Comparison of ENCODE assay signal across 1 cellular context in the genomic region with DNA sequence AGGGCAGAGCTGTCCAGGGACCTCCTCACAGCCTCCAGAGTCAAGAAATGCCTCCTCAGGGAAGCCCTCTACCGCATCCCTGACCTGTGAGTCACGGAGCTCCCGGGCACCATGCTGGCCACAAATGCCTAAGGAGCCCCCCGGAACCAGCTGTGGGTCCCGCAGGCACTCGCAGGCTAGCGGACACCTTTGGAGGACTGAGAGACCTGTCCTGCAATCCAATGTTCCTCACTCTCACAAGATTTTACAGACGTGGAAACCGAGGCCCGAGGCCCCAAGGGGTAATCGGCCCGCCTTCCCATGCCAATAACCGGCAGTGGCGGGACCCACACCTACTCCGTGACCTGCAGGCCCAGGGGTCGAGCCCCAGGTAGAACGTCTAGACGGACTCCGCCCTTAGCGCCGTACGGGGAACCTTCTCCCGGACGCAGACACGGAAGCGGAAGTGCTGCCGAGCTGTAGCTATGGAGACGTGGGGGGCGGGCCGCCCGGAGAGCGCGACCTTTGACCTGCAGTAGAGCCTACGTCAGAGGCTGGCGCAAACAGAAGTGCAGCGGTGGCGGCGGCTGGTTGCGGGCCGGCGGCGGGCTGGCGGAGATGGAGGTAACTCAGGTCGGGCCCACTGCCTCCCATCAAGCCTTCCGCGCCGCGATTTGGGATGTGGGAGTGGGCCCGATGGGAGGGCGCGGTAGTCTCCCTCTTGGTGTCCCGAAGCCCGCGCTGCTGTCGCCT.
TF ChIP-seq lines count a peak whose summit lies in the region.

A gene with protein sequence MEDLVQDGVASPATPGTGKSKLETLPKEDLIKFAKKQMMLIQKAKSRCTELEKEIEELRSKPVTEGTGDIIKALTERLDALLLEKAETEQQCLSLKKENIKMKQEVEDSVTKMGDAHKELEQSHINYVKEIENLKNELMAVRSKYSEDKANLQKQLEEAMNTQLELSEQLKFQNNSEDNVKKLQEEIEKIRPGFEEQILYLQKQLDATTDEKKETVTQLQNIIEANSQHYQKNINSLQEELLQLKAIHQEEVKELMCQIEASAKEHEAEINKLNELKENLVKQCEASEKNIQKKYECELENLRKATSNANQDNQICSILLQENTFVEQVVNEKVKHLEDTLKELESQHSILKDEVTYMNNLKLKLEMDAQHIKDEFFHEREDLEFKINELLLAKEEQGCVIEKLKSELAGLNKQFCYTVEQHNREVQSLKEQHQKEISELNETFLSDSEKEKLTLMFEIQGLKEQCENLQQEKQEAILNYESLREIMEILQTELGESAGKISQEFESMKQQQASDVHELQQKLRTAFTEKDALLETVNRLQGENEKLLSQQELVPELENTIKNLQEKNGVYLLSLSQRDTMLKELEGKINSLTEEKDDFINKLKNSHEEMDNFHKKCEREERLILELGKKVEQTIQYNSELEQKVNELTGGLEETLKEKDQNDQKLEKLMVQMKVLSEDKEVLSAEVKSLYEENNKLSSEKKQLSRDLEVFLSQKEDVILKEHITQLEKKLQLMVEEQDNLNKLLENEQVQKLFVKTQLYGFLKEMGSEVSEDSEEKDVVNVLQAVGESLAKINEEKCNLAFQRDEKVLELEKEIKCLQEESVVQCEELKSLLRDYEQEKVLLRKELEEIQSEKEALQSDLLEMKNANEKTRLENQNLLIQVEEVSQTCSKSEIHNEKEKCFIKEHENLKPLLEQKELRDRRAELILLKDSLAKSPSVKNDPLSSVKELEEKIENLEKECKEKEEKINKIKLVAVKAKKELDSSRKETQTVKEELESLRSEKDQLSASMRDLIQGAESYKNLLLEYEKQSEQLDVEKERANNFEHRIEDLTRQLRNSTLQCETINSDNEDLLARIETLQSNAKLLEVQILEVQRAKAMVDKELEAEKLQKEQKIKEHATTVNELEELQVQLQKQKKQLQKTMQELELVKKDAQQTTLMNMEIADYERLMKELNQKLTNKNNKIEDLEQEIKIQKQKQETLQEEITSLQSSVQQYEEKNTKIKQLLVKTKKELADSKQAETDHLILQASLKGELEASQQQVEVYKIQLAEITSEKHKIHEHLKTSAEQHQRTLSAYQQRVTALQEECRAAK (N-terminal part only) (plus strand): TSS at position 529 of the 732 bp plus-strand sequence. CDS start 69 bp downstream, at position 598.

TF ChIP-seq in HEK293, 187 proteins besides CTCF, POLR2A, EP300 and RAD21 (continued from another document and continues in another):
- TF ChIP-seq PRDM2 (tag by site-specific recombination; IDR thresholded peaks at IDR 0.05; ENCODE audit: borderline replicate concordance): no peak
- TF ChIP-seq OSR2 (tag by site-specific recombination; IDR thresholded peaks at IDR 0.05): peak; percentile 22; the same call in 1 of the 2 replicates
- TF ChIP-seq ZNF76 (tag by site-specific recombination; IDR thresholded peaks at IDR 0.05; ENCODE audit: borderline replicate concordance, low read depth): peak; percentile 72; the same call in 1 of the 2 replicates
- peak; percentile 49; the same call in 1 of the 2 replicates for TF ChIP-seq ZXDB (tag by site-specific recombination; IDR thresholded peaks at IDR 0.05)
- TF ChIP-seq ZBTB8A (tag by site-specific recombination; IDR thresholded peaks at IDR 0.05): 0 out of 2 replicates have a peak, but pooled peaks have one; percentile 4
- TF ChIP-seq ZNF324 (tag by site-specific recombination; IDR thresholded peaks at IDR 0.05): peak; percentile 38; the same call in 1 of the 2 replicates
- TF ChIP-seq, protein P1, sequence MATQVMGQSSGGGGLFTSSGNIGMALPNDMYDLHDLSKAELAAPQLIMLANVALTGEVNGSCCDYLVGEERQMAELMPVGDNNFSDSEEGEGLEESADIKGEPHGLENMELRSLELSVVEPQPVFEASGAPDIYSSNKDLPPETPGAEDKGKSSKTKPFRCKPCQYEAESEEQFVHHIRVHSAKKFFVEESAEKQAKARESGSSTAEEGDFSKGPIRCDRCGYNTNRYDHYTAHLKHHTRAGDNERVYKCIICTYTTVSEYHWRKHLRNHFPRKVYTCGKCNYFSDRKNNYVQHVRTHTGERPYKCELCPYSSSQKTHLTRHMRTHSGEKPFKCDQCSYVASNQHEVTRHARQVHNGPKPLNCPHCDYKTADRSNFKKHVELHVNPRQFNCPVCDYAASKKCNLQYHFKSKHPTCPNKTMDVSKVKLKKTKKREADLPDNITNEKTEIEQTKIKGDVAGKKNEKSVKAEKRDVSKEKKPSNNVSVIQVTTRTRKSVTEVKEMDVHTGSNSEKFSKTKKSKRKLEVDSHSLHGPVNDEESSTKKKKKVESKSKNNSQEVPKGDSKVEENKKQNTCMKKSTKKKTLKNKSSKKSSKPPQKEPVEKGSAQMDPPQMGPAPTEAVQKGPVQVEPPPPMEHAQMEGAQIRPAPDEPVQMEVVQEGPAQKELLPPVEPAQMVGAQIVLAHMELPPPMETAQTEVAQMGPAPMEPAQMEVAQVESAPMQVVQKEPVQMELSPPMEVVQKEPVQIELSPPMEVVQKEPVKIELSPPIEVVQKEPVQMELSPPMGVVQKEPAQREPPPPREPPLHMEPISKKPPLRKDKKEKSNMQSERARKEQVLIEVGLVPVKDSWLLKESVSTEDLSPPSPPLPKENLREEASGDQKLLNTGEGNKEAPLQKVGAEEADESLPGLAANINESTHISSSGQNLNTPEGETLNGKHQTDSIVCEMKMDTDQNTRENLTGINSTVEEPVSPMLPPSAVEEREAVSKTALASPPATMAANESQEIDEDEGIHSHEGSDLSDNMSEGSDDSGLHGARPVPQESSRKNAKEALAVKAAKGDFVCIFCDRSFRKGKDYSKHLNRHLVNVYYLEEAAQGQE (tag by site-specific recombination; IDR thresholded peaks at IDR 0.05): no peak
- TF ChIP-seq KLF8 (tag by site-specific recombination; IDR thresholded peaks at IDR 0.05): peak; percentile 65; the same call in 1 of the 2 replicates
- TF ChIP-seq ZNF138 (tag by site-specific recombination; IDR thresholded peaks at IDR 0.05; ENCODE audit: borderline replicate concordance): no peak
- TF ChIP-seq GFI1B (tag by site-specific recombination; IDR thresholded peaks at IDR 0.05): no peak
- TF ChIP-seq ZSCAN30 (tag by site-specific recombination; IDR thresholded peaks at IDR 0.05): peak; percentile 5; the same call in 1 of the 2 replicates
- TF ChIP-seq, protein P2, sequence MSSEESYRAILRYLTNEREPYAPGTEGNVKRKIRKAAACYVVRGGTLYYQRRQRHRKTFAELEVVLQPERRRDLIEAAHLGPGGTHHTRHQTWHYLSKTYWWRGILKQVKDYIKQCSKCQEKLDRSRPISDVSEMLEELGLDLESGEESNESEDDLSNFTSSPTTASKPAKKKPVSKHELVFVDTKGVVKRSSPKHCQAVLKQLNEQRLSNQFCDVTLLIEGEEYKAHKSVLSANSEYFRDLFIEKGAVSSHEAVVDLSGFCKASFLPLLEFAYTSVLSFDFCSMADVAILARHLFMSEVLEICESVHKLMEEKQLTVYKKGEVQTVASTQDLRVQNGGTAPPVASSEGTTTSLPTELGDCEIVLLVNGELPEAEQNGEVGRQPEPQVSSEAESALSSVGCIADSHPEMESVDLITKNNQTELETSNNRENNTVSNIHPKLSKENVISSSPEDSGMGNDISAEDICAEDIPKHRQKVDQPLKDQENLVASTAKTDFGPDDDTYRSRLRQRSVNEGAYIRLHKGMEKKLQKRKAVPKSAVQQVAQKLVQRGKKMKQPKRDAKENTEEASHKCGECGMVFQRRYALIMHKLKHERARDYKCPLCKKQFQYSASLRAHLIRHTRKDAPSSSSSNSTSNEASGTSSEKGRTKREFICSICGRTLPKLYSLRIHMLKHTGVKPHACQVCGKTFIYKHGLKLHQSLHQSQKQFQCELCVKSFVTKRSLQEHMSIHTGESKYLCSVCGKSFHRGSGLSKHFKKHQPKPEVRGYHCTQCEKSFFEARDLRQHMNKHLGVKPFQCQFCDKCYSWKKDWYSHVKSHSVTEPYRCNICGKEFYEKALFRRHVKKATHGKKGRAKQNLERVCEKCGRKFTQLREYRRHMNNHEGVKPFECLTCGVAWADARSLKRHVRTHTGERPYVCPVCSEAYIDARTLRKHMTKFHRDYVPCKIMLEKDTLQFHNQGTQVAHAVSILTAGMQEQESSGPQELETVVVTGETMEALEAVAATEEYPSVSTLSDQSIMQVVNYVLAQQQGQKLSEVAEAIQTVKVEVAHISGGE (tag by site-specific recombination; conservative IDR thresholded peaks at IDR 0.05; ENCODE audit: low read depth): peak; percentile 96
- peak; percentile 71 for TF ChIP-seq ZFP69B (tag by site-specific recombination; IDR thresholded peaks at IDR 0.05)
- no peak for TF ChIP-seq ZNF660 (tag by site-specific recombination; IDR thresholded peaks at IDR 0.05)
- peak; percentile 37; the same call in 1 of the 2 replicates for TF ChIP-seq ZNF843 (tag by site-specific recombination; IDR thresholded peaks at IDR 0.05)
- peak; percentile 95 for TF ChIP-seq ZNF335 (tag by site-specific recombination; conservative IDR thresholded peaks at IDR 0.05)
- TF ChIP-seq, protein P3, sequence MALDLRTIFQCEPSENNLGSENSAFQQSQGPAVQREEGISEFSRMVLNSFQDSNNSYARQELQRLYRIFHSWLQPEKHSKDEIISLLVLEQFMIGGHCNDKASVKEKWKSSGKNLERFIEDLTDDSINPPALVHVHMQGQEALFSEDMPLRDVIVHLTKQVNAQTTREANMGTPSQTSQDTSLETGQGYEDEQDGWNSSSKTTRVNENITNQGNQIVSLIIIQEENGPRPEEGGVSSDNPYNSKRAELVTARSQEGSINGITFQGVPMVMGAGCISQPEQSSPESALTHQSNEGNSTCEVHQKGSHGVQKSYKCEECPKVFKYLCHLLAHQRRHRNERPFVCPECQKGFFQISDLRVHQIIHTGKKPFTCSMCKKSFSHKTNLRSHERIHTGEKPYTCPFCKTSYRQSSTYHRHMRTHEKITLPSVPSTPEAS (tag by site-specific recombination; IDR thresholded peaks at IDR 0.05): no peak
- TF ChIP-seq ZBTB21 (tag by site-specific recombination; IDR thresholded peaks at IDR 0.05): peak; percentile 82
- TF ChIP-seq KLF1 (tag by site-specific recombination; IDR thresholded peaks at IDR 0.05): peak; percentile 75
- TF ChIP-seq ZNF600 (tag by site-specific recombination; IDR thresholded peaks at IDR 0.05): no peak
- peak; percentile 82 for TF ChIP-seq ZNF692 (tag by site-specific recombination; IDR thresholded peaks at IDR 0.05)
- peak; percentile 50 for TF ChIP-seq ZEB2 (tag by site-specific recombination; IDR thresholded peaks at IDR 0.05)
- TF ChIP-seq ZFP37 (tag by site-specific recombination; IDR thresholded peaks at IDR 0.05): 0 out of 2 replicates have a peak, but pooled peaks have one; percentile 21
- 0 out of 2 replicates have a peak, but pooled peaks have one; percentile 11 for TF ChIP-seq YY1 (tag by site-specific recombination; IDR thresholded peaks at IDR 0.05)
- TF ChIP-seq, protein P4, sequence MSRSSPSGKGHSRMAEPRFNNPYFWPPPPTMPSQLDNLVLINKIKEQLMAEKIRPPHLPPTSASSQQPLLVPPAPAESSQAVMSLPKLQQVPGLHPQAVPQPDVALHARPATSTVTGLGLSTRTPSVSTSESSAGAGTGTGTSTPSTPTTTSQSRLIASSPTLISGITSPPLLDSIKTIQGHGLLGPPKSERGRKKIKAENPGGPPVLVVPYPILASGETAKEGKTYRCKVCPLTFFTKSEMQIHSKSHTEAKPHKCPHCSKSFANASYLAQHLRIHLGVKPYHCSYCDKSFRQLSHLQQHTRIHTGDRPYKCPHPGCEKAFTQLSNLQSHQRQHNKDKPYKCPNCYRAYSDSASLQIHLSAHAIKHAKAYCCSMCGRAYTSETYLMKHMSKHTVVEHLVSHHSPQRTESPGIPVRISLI (tag by site-specific recombination; IDR thresholded peaks at IDR 0.05): no peak
- TF ChIP-seq TCF7L2 (IDR thresholded peaks at IDR 0.05; ENCODE audit: borderline replicate concordance, low read depth, low read length): no peak
- TF ChIP-seq ZNF211 (tag by site-specific recombination; IDR thresholded peaks at IDR 0.05; ENCODE audit: low read depth): no peak
- TF ChIP-seq ZNF501 (tag by site-specific recombination; IDR thresholded peaks at IDR 0.05): peak; percentile 81; the same call in 1 of the 2 replicates
- TF ChIP-seq ZNF394 (tag by site-specific recombination; IDR thresholded peaks at IDR 0.05; ENCODE audit: borderline replicate concordance): 0 out of 2 replicates have a peak, but pooled peaks have one; percentile 9
- TF ChIP-seq SP3 (tag by site-specific recombination; IDR thresholded peaks at IDR 0.05): peak; percentile 74
